Comparison of ENCODE assay signal across 22 cellular contexts in the genomic region with DNA sequence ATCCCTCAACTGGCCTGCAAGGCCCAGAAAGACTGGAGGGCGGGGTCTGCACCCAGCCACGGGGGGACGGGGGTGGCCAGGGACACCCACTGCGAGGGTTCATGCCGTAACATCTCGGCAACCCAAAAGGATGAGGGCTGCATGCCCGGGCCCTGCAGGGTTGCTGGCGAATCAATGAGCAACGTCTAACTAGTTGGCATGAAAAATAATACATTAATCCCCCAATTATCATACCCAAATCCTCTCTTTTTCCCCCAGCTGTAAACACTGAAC.
"Had no signal": no experiment of that assay in that cellular context is flagged by ENCODE, and none has a peak within 500 bp of the region (broad histone marks: within the 10 kb centered on the region; RNA-seq: fewer than 3 reads in every experiment).

No MANE protein-coding gene starts in this region.

- ATAC-seq: natural killer cell; right cardiac atrium; stimulated activated effector memory CD8-positive, alpha-beta T cell treated with anti-CD3 and anti-CD28 coated beads, Interleukin-12 subunit alpha, Interleukin-12 subunit beta, amount 100 ng/mL, for 72 hours; stimulated activated naive CD8-positive, alpha-beta T cell treated with anti-CD3 and anti-CD28 coated beads, Interleukin-15, amount 100 ng/mL, for 72 hours had no signal

- H3K4me1 Mint-ChIP-seq: immature natural killer cell; mesothelial cell of epicardium; natural killer cell; nephron progenitor cell; neural progenitor cell; stimulated activated effector memory CD8-positive, alpha-beta T cell treated with anti-CD3 and anti-CD28 coated beads, Interleukin-12 subunit alpha, Interleukin-12 subunit beta, amount 100 ng/mL, for 72 hours; stimulated activated naive CD8-positive, alpha-beta T cell treated with anti-CD3 and anti-CD28 coated beads, Interleukin-15, amount 100 ng/mL, for 72 hours had no signal

- H3K27me3 Mint-ChIP-seq: naive B cell; stimulated activated naive CD8-positive, alpha-beta T cell treated with anti-CD3 and anti-CD28 coated beads, Interleukin-15, amount 100 ng/mL, for 72 hours; type B pancreatic cell had no signal

- DNase-seq: hypothalamus; immature natural killer cell; left ventricle myocardium inferior; mesendoderm; naive B cell; natural killer cell; nephron progenitor cell; occipital lobe; ovary; retina; sigmoid colon; small intestine; stimulated activated CD4-positive, alpha-beta T cell treated with anti-CD3 and anti-CD28 coated beads, Interleukin-4, amount 100 ng/mL, for 24 hours; stimulated activated naive CD4-positive, alpha-beta T cell treated with Interleukin-2 at 50 U/mL for 16 hours; stimulated activated naive CD8-positive, alpha-beta T cell treated with anti-CD3 and anti-CD28 coated beads, Interleukin-15, amount 100 ng/mL, for 72 hours; substantia nigra; uterus had no signal

- H3K27ac Mint-ChIP-seq: immature natural killer cell; mesothelial cell of epicardium; natural killer cell; nephron progenitor cell; neural progenitor cell; stimulated activated effector memory CD8-positive, alpha-beta T cell treated with anti-CD3 and anti-CD28 coated beads, Interleukin-12 subunit alpha, Interleukin-12 subunit beta, amount 100 ng/mL, for 72 hours; stimulated activated naive CD8-positive, alpha-beta T cell treated with anti-CD3 and anti-CD28 coated beads, Interleukin-15, amount 100 ng/mL, for 72 hours; type B pancreatic cell had no signal

- H3K9me3 Mint-ChIP-seq: stimulated activated effector memory CD8-positive, alpha-beta T cell treated with anti-CD3 and anti-CD28 coated beads, Interleukin-12 subunit alpha, Interleukin-12 subunit beta, amount 100 ng/mL, for 72 hours; stimulated activated naive CD8-positive, alpha-beta T cell treated with anti-CD3 and anti-CD28 coated beads, Interleukin-15, amount 100 ng/mL, for 72 hours had no signal

- H3K4me3 Mint-ChIP-seq: immature natural killer cell; mesothelial cell of epicardium; naive B cell; natural killer cell; nephron progenitor cell; neural progenitor cell; stimulated activated effector memory CD8-positive, alpha-beta T cell treated with anti-CD3 and anti-CD28 coated beads, Interleukin-12 subunit alpha, Interleukin-12 subunit beta, amount 100 ng/mL, for 72 hours; stimulated activated naive CD8-positive, alpha-beta T cell treated with anti-CD3 and anti-CD28 coated beads, Interleukin-15, amount 100 ng/mL, for 72 hours; type B pancreatic cell had no signal

- H3K36me3 Mint-ChIP-seq: immature natural killer cell; naive B cell; natural killer cell; neural progenitor cell; stimulated activated effector memory CD8-positive, alpha-beta T cell treated with anti-CD3 and anti-CD28 coated beads, Interleukin-12 subunit alpha, Interleukin-12 subunit beta, amount 100 ng/mL, for 72 hours; type B pancreatic cell had no signal
